In genomic region chr2:54240515-54241219, GRCh38 we compare ENCODE assay signal across 15 cellular contexts. TPM values are rescaled to one million over a fixed set of nuclear protein-coding genes. Genes with fewer than 3 reads are reported as not detected.
A peak's percentile ranks its signal among the peaks of the same experiment; 100 is the strongest.
DNase-seq lines count a peak whose midpoint lies in the region; ATAC-seq lines count a peak whose summit lies in the region.
"Had no signal": no experiment of that assay in that cellular context is flagged by ENCODE, and none has a peak within 500 bp of the region (broad histone marks: within the 10 kb centered on the region; RNA-seq: fewer than 3 reads in every experiment).

No MANE protein-coding gene starts in this region.

- no peaks in the 10 kb centered on the region for H3K36me3 Mint-ChIP-seq in T-helper 2 cell treated with Interferon-gamma antibody and Interleukin-4, amounts not matched to agents 5 μg/mL and 100 μg/mL, for 36 hours (ENCODE audit: low read depth)

- no peak overlapping the region for H3K4me3 Mint-ChIP-seq in T-helper 2 cell treated with Interferon-gamma antibody and Interleukin-4, amounts not matched to agents 5 μg/mL and 100 μg/mL, for 36 hours
- H3K4me3 Mint-ChIP-seq: activated CD8-positive, alpha-beta memory T cell treated with anti-CD3 and anti-CD28 coated beads, Interleukin-2, amount 10 ng/mL, durations not matched to agents 7 days and 5 days had no signal

- no peaks in the 10 kb centered on the region for H3K4me1 Mint-ChIP-seq in T-helper 2 cell treated with Interferon-gamma antibody and Interleukin-4, amounts not matched to agents 5 μg/mL and 100 μg/mL, for 36 hours (ENCODE audit: low read depth)
- H3K4me1 Mint-ChIP-seq: activated CD8-positive, alpha-beta memory T cell treated with anti-CD3 and anti-CD28 coated beads, Interleukin-2, amount 10 ng/mL, durations not matched to agents 7 days and 5 days had no signal

- peaks cover 5% of the 10 kb centered on the region for H3K4me1 ChIP-seq in HAP-1
- H3K4me1 ChIP-seq: adrenal gland, transverse colon had no signal

- no peaks in the 10 kb centered on the region for H3K27me3 ChIP-seq in HAP-1 (ENCODE audit: low read depth)
- H3K27me3 ChIP-seq: adrenal gland, neutrophil, transverse colon had no signal

- intact Hi-C loops in left cardiac atrium (cut with DNase I), result no loop called here

- H3K27ac Mint-ChIP-seq in T-helper 2 cell treated with Interferon-gamma antibody and Interleukin-4, amounts not matched to agents 5 μg/mL and 100 μg/mL, for 36 hours, result no peak overlapping the region
- H3K27ac Mint-ChIP-seq: activated CD8-positive, alpha-beta memory T cell treated with anti-CD3 and anti-CD28 coated beads, Interleukin-2, amount 10 ng/mL, durations not matched to agents 7 days and 5 days had no signal

- no peak overlapping the region for H3K27ac ChIP-seq in substantia nigra (ENCODE audit: low read depth, low read length, poor library complexity, severe bottlenecking)
- H3K27ac ChIP-seq: neutrophil had no signal

- DNase-seq in GM03348 (ENCODE audit: low spot score), result peak; percentile 60
- peak; percentile 28 for DNase-seq in astrocyte of the hippocampus (ENCODE audit: low read depth, low spot score)
- peak; percentile 56 for DNase-seq in left cardiac atrium
- DNase-seq in skeletal muscle cell (ENCODE audit: low read depth), result peak; percentile 60
- DNase-seq in SK-N-DZ (ENCODE audit: low spot score), result no peak
- DNase-seq in HAP-1 (ENCODE audit: low spot score in 2 of 2), result no peak
- no peak for DNase-seq in substantia nigra (lab: John Stamatoyannopoulos, UW)
- no peak for DNase-seq in T-helper 2 cell treated with Interferon-gamma antibody and Interleukin-4, amounts not matched to agents 5 μg/mL and 100 μg/mL, for 36 hours (ENCODE audit: low spot score)
- DNase-seq: activated CD8-positive, alpha-beta memory T cell treated with anti-CD3 and anti-CD28 coated beads, Interleukin-2, amount 10 ng/mL, durations not matched to agents 7 days and 5 days; adrenal gland; C1 segment of cervical spinal cord; NCI-H2107; transverse colon had no signal

- no peak overlapping the region for H3K4me3 ChIP-seq in skeletal muscle cell (ENCODE audit: low read depth, low read length)
- no peak overlapping the region for H3K4me3 ChIP-seq in HAP-1
- H3K4me3 ChIP-seq: adrenal gland, transverse colon had no signal

- no peaks in the 10 kb centered on the region for H3K9me3 ChIP-seq in HAP-1
- H3K9me3 ChIP-seq: adrenal gland, transverse colon had no signal

- ATAC-seq in left cardiac atrium, result peak; percentile 41 to 84
- ATAC-seq: activated CD8-positive, alpha-beta memory T cell treated with anti-CD3 and anti-CD28 coated beads, Interleukin-2, amount 10 ng/mL, durations not matched to agents 7 days and 5 days had no signal

- in situ Hi-C loops in HAP-1 (cut with MboI; ENCODE audit: low sequenced_read_pairs), result no loop called here

- no peaks in the 10 kb centered on the region for H3K9me3 Mint-ChIP-seq in T-helper 2 cell treated with Interferon-gamma antibody and Interleukin-4, amounts not matched to agents 5 μg/mL and 100 μg/mL, for 36 hours

- H3K36me3 ChIP-seq in HAP-1 (replicated peaks), result no peaks in the 10 kb centered on the region
- H3K36me3 ChIP-seq: adrenal gland, neutrophil, transverse colon had no signal

- H3K27me3 Mint-ChIP-seq in T-helper 2 cell treated with Interferon-gamma antibody and Interleukin-4, amounts not matched to agents 5 μg/mL and 100 μg/mL, for 36 hours (ENCODE audit: low read depth), result no peaks in the 10 kb centered on the region
- H3K27me3 Mint-ChIP-seq: activated CD8-positive, alpha-beta memory T cell treated with anti-CD3 and anti-CD28 coated beads, Interleukin-2, amount 10 ng/mL, durations not matched to agents 7 days and 5 days had no signal

RNA-seq across cellular contexts. Expression of gene TSPYL6, which starts 15.4 kb away (rescaled TPM):
- total RNA-seq in left cardiac atrium, result not detected
- not detected in 2 replicates for polyA plus RNA-seq in SK-N-DZ (2014; cell fraction: cytosol; rRNA removed)
- polyA plus RNA-seq in SK-N-DZ (2014; cell fraction: nucleus; rRNA removed), result 0.11 TPM in 1 of 2 replicates, not detected in the other
- total RNA-seq: activated CD8-positive, alpha-beta memory T cell treated with anti-CD3 and anti-CD28 coated beads, Interleukin-2, amount 10 ng/mL, durations not matched to agents 7 days and 5 days; adrenal gland; H4; transverse colon had no signal
- polyA plus RNA-seq: adrenal gland had no signal

Comparison
In these comparisons a context has a peak if more than half of its experiments do, and no peak if none do; other contexts are left out.
1. DNase-seq: peak in GM03348 (single experiment), astrocyte of the hippocampus (single experiment), left cardiac atrium (single experiment) and skeletal muscle cell (single experiment); none in SK-N-DZ (single experiment), HAP-1 (0 of 2), substantia nigra (0 of 49) and T-helper 2 cell treated with Interferon-gamma antibody and Interleukin-4, amounts not matched to agents 5 μg/mL and 100 μg/mL, for 36 hours (single experiment).